In the genomic region with DNA sequence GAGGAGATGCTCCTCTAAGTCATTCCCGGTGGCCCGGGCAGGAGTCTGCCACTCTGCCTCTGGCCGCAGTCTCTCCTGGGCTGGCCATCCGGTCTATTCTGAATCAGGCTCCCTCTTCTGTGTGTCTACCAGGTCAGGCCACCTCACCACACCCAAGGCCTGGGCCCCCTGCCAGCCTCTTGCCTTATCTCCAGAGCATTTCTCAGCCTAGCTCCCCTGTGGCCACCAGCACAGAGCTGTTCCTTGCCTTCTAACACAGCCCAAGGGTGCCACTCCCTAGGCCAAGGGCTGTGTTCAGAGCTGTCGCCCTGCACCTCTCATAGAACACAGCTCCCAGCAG, we compare ENCODE assay signal across 11 cellular contexts. TPM values are rescaled to one million over a fixed set of nuclear protein-coding genes. Genes with fewer than 3 reads are reported as not detected.
DNase-seq lines count a peak whose midpoint lies in the region; ATAC-seq, FAIRE-seq and TF ChIP-seq lines count a peak whose summit lies in the region.
"Had no signal": no experiment of that assay in that cellular context is flagged by ENCODE, and none has a peak within 500 bp of the region (broad histone marks: within the 10 kb centered on the region; RNA-seq: fewer than 3 reads in every experiment).

No MANE protein-coding gene starts in this region.

- peaks cover 6 to 24% of the 10 kb centered on the region in 2 donors for H3K36me3 ChIP-seq in lung (ENCODE audit: control insufficient read depth in 2 of 2, insufficient read depth in 2 of 2, low read length in 2 of 2)

- H3K4me1 Mint-ChIP-seq in HFFc6 (ENCODE audit: low read depth) (peaks cover 15% of the 10 kb centered on the region), brain (peaks cover 4% of the 10 kb centered on the region), immature natural killer cell (peaks cover 0 to 6% of the 10 kb centered on the region in 2 donors)

- H3K27ac Mint-ChIP-seq in HFFc6 (peak overlapping the region; percentile 15; the same call in 1 of the 2 replicates), brain (peak overlapping the region in 3 of 5 experiments; percentile 37 to 75 (median 73)), immature natural killer cell (peak overlapping the region in 1 of 6 donors; percentile 9)

- CTCF ChIA-PET in A549 (lab: Yijun Ruan, JAX), result interaction anchor here (0.7 to 30.4 kb wide), 28 partner anchors 72 to 493 kb away, joined by 3 to 1025 read pairs (median 4); partner anchors contain the start of gene PHF12

- H3K4me3 ChIP-seq in A549, result no peak overlapping the region
- no peak overlapping the region for H3K4me3 ChIP-seq in lung
- H3K4me3 ChIP-seq: spleen had no signal

- H3K4me3 Mint-ChIP-seq in HFFc6 (no peak overlapping the region), brain (no peak overlapping the region), immature natural killer cell (no peak overlapping the region)

- no peaks in the 10 kb centered on the region for H3K27me3 ChIP-seq in lung (ENCODE audit: control insufficient read depth, insufficient read depth)
- H3K27me3 ChIP-seq: spleen had no signal

- ATAC-seq in A549, result peak; percentile 11 to 44; a peak in 5 of 6 replicates
- ATAC-seq in lung (ENCODE audit: insufficient read depth, low FRiP score), result peak; percentile 68

- FAIRE-seq in A549 (lab: Jason Lieb, UNC), result no peak
- FAIRE-seq: endometrium had no signal

- H3K36me3 Mint-ChIP-seq in HFFc6 (ENCODE audit: low read depth), result no peaks in the 10 kb centered on the region; the same call in 1 of the 2 replicates
- peaks cover 18% of the 10 kb centered on the region for H3K36me3 Mint-ChIP-seq in brain
- H3K36me3 Mint-ChIP-seq in immature natural killer cell, result peaks cover 0 to 18% (median 4%) of the 10 kb centered on the region in 3 donors

- H3K4me1 ChIP-seq in A549 (peaks cover 16% of the 10 kb centered on the region), lung (ENCODE audit: control insufficient read depth in 2 of 2, insufficient read depth in 2 of 2, low read length in 2 of 2) (peaks cover 0 to 13% of the 10 kb centered on the region in 2 donors)

- peak overlapping the region; percentile 27; the same call in 1 of the 3 replicates for H3K4me2 ChIP-seq in A549

- WGBS in A549 (ENCODE audit: missing lambda C conversion rate), result 59% methylated on average over 5 of the region's 5 CpGs
- WGBS in lung, 2 donors, result 59 to 94% methylated on average over 5 of the region's 5 CpGs

- no peaks in the 10 kb centered on the region for H3K9me3 Mint-ChIP-seq in HFFc6
- H3K9me3 Mint-ChIP-seq in brain, result no peaks in the 10 kb centered on the region
- no peaks in the 10 kb centered on the region for H3K9me3 Mint-ChIP-seq in immature natural killer cell

- DNase-seq in A549 (ENCODE audit: low read depth in 1 of 2, low spot score in 1 of 2) (no peak), HFFc6 (no peak), lung (ENCODE audit: low spot score) (peak; percentile 88), immature natural killer cell (no peak), islet precursor cell (no peak), inferior parietal cortex (ENCODE audit: extremely low spot score) (no peak), GM10266 (ENCODE audit: extremely low spot score) (no peak)
- DNase-seq: NCI-H187, spleen had no signal

- TF ChIP-seq CTCF in A549 (IDR thresholded peaks at IDR 0.05) (no peak), HFFc6 (IDR thresholded peaks at IDR 0.05) (no peak), brain (conservative IDR thresholded peaks at IDR 0.05) (no peak), lung (IDR thresholded peaks at IDR 0.05; ENCODE audit: control extremely low read depth, extremely low read depth) (no peak), GM10266 (IDR thresholded peaks at IDR 0.05; ENCODE audit: control insufficient read depth, insufficient read depth, low read depth, missing control alignments) (no peak)

- no peak for TF ChIP-seq RAD21 in A549 (conservative IDR thresholded peaks at IDR 0.05 in 1 of 2, IDR thresholded peaks at IDR 0.05 in 1 of 2)

- no peak for TF ChIP-seq EP300 in A549 (IDR thresholded peaks at IDR 0.05)

- peaks cover 3% of the 10 kb centered on the region; the same call in 1 of the 2 replicates for H3K27me3 Mint-ChIP-seq in HFFc6 (ENCODE audit: insufficient read depth)
- H3K27me3 Mint-ChIP-seq in brain, result peaks cover 4% of the 10 kb centered on the region
- peaks cover 0 to 2% (median 0%) of the 10 kb centered on the region in 3 donors for H3K27me3 Mint-ChIP-seq in immature natural killer cell (ENCODE audit: low read depth in 3 of 3)

- TF ChIP-seq POLR2A in A549 (IDR thresholded peaks at IDR 0.05; ENCODE audit: low read length), result no peak

- POLR2A ChIA-PET in A549 (lab: Yijun Ruan, JAX), result interaction anchor here (1.4 to 2.1 kb wide), 3 partner anchors 9 to 169 kb away, joined by 3 to 11 read pairs (median 10); partner anchors contain the start of gene NUFIP2

- H3K9me3 ChIP-seq in A549, result no peaks in the 10 kb centered on the region
- H3K9me3 ChIP-seq in lung (ENCODE audit: control insufficient read depth in 2 of 2, insufficient read depth in 1 of 2, low read length in 1 of 2), result no peaks in the 10 kb centered on the region
- H3K9me3 ChIP-seq: spleen had no signal

- H3K27ac ChIP-seq in A549 (peak overlapping the region in 1 of 2 experiments; percentile 39; a peak in 3 of 6 replicates), lung (ENCODE audit: low read depth in 1 of 2, low read length in 1 of 2) (peak overlapping the region in 1 of 2 donors; percentile 0)

TF ChIP-seq in A549, 52 proteins besides CTCF, POLR2A, EP300 and RAD21:
- TF ChIP-seq RFX5 (IDR thresholded peaks at IDR 0.05) (no peak), PHF8 (IDR thresholded peaks at IDR 0.05; ENCODE audit: borderline replicate concordance, low read depth) (no peak), HOXB13 (CRISPR knock-in tag; IDR thresholded peaks at IDR 0.05; ENCODE audit: low read depth) (no peak), MAZ (IDR thresholded peaks at IDR 0.05; ENCODE audit: borderline replicate concordance, low read depth, low read length) (no peak), ZNF302 (CRISPR knock-in tag; IDR thresholded peaks at IDR 0.05) (no peak), HOXA7 (CRISPR knock-in tag; IDR thresholded peaks at IDR 0.05) (no peak), GATA3 (IDR thresholded peaks at IDR 0.05; ENCODE audit: borderline replicate concordance) (no peak), SREBF2 (IDR thresholded peaks at IDR 0.05) (no peak), ESRRA (IDR thresholded peaks at IDR 0.05; ENCODE audit: borderline replicate concordance, low read length) (no peak), RNF2 (IDR thresholded peaks at IDR 0.05; ENCODE audit: borderline replicate concordance, low read depth) (no peak), HEYL (CRISPR knock-in tag; IDR thresholded peaks at IDR 0.05) (no peak), MYC (IDR thresholded peaks at IDR 0.05; ENCODE audit: borderline replicate concordance, low read length) (no peak), E2F6 (IDR thresholded peaks at IDR 0.05; ENCODE audit: borderline replicate concordance, low read depth) (no peak), EHF (CRISPR knock-in tag; IDR thresholded peaks at IDR 0.05) (no peak), SMC3 (IDR thresholded peaks at IDR 0.05) (no peak)
- TF ChIP-seq, protein P1, sequence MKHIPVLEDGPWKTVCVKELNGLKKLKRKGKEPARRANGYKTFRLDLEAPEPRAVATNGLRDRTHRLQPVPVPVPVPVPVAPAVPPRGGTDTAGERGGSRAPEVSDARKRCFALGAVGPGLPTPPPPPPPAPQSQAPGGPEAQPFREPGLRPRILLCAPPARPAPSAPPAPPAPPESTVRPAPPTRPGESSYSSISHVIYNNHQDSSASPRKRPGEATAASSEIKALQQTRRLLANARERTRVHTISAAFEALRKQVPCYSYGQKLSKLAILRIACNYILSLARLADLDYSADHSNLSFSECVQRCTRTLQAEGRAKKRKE (CRISPR knock-in tag; IDR thresholded peaks at IDR 0.05; ENCODE audit: low read depth), result no peak
- TF ChIP-seq, protein P2, sequence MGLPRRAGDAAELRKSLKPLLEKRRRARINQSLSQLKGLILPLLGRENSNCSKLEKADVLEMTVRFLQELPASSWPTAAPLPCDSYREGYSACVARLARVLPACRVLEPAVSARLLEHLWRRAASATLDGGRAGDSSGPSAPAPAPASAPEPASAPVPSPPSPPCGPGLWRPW (IDR thresholded peaks at IDR 0.05), result no peak

RNA-seq across cellular contexts. Expression of gene MYO18A, which starts 55.3 kb away (rescaled TPM):
- polyA plus RNA-seq in A549 (2011; rRNA removed) (12.3 and 26.3 TPM in 2 replicates), A549 (2017; fragmentation: RNase III; extraction: RNeasy Plus Mini Kit Qiagen cat#74134 plus additional on column Dnase treatment) (22.4 to 29.7 TPM (median 28.4 TPM) in 3 replicates), brain (ENCODE audit: insufficient read depth, low read depth, low replicate concordance) (55.9 TPM), lung (10 to 100 TPM; 19.0 to 43.3 TPM), immature natural killer cell (10 to 100 TPM in 1 of 3 donors, 1 to 10 TPM in 2; 1.5 to 32.5 (median 5.2) TPM)
- 8.3 and 9.9 TPM in 2 replicates for polyA plus RNA-seq in A549 (2012; cell fraction: cytosol; rRNA removed)
- polyA plus RNA-seq in A549 (2012; cell fraction: nucleus; rRNA removed), result 37.5 and 46.4 TPM in 2 replicates
- polyA minus RNA-seq in A549 (2011; rRNA and poly(A)+ RNA removed), result 47.9 and 52.2 TPM in 2 replicates
- 10 to 100 TPM; 39.2 to 57.7 (median 42.9) TPM for total RNA-seq in HFFc6 (2021; fragmentation: NEBNext Ultra II Directional; extraction: Animal tissue kit (Norgen Biotek cat#: 25700))
- 10 to 100 TPM; 55.3 to 65.2 TPM for total RNA-seq in lung
